In genomic region chr2:23380562-23381065, GRCh38 we compare ENCODE assay signal across 1 cellular context.
TF ChIP-seq lines count a peak whose summit lies in the region.

No MANE protein-coding gene starts in this region.

TF ChIP-seq in GM23338, 12 proteins besides CTCF, POLR2A, EP300 and RAD21 (continued from another document):
- no peak for TF ChIP-seq ZNF462 (CRISPR knock-in tag; IDR thresholded peaks at IDR 0.05)
